Comparison of ENCODE assay signal across 1 cellular context in the genomic region with DNA sequence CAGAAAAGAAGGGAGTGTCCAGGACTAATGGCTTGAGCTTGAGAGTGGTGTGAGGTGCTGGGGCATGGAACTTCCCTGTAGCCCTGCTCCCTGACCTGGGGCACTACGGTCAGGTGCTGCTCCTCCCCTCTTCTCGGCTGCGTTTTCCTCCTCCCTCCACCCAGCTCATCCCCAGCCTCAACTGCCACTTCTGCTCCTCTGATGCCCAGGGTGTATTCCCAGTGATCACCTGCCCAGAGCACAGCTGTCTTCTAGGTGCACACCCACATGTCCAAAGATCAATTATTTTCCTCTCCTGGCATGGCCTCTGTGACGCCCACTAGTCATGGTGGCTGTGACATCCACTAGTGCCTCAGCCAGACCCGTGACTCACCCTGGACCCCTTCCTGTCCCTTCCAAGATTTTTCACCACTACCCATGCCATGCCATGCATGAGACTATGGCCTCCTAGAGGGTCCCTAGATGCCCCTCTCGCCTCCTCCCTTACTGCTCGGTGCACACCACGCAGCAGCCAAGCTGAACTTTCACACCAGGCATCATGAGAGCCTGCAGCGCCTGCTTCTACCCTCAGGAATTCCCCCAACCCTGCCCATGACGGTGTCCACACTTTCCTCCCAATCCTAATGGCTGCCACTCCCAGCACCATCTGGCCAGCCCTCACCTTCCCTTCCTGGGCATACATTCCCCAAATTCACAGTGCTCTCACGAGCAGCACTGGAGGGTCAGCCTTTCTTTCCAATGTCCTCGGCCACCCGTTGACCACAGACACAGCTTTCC.
TF ChIP-seq lines count a peak whose summit lies in the region.

No MANE protein-coding gene starts in this region.

TF ChIP-seq in H1, 55 proteins besides CTCF, POLR2A, EP300 and RAD21:
- TF ChIP-seq CHD2 (IDR thresholded peaks at IDR 0.05; ENCODE audit: low read length) = no peak
- TF ChIP-seq BACH1 (IDR thresholded peaks at IDR 0.05; ENCODE audit: low read length) = no peak
- TF ChIP-seq, protein P1, sequence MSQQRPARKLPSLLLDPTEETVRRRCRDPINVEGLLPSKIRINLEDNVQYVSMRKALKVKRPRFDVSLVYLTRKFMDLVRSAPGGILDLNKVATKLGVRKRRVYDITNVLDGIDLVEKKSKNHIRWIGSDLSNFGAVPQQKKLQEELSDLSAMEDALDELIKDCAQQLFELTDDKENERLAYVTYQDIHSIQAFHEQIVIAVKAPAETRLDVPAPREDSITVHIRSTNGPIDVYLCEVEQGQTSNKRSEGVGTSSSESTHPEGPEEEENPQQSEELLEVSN (IDR thresholded peaks at IDR 0.05) = no peak
- no peak for TF ChIP-seq RBBP5 (IDR thresholded peaks at IDR 0.05; ENCODE audit: borderline replicate concordance, low read depth, low read length)
- TF ChIP-seq TBP (IDR thresholded peaks at IDR 0.05; ENCODE audit: low read depth, low read length) = no peak
- no peak for TF ChIP-seq JUN (IDR thresholded peaks at IDR 0.05; ENCODE audit: low read depth, low read length)
- no peak for TF ChIP-seq JUND (IDR thresholded peaks at IDR 0.05; ENCODE audit: low read length)
- no peak for TF ChIP-seq NRF1 (IDR thresholded peaks at IDR 0.05; ENCODE audit: low read depth, low read length)
- TF ChIP-seq ZNF274 (IDR thresholded peaks at IDR 0.05; ENCODE audit: borderline replicate concordance, extremely low read depth, low read length) = no peak
- TF ChIP-seq RXRA (IDR thresholded peaks at IDR 0.05; ENCODE audit: insufficient read depth, low read depth, low read length) = no peak
- no peak for TF ChIP-seq SAP30 (IDR thresholded peaks at IDR 0.05; ENCODE audit: insufficient read depth, insufficient replicate concordance, low read length)
- TF ChIP-seq, protein P2, sequence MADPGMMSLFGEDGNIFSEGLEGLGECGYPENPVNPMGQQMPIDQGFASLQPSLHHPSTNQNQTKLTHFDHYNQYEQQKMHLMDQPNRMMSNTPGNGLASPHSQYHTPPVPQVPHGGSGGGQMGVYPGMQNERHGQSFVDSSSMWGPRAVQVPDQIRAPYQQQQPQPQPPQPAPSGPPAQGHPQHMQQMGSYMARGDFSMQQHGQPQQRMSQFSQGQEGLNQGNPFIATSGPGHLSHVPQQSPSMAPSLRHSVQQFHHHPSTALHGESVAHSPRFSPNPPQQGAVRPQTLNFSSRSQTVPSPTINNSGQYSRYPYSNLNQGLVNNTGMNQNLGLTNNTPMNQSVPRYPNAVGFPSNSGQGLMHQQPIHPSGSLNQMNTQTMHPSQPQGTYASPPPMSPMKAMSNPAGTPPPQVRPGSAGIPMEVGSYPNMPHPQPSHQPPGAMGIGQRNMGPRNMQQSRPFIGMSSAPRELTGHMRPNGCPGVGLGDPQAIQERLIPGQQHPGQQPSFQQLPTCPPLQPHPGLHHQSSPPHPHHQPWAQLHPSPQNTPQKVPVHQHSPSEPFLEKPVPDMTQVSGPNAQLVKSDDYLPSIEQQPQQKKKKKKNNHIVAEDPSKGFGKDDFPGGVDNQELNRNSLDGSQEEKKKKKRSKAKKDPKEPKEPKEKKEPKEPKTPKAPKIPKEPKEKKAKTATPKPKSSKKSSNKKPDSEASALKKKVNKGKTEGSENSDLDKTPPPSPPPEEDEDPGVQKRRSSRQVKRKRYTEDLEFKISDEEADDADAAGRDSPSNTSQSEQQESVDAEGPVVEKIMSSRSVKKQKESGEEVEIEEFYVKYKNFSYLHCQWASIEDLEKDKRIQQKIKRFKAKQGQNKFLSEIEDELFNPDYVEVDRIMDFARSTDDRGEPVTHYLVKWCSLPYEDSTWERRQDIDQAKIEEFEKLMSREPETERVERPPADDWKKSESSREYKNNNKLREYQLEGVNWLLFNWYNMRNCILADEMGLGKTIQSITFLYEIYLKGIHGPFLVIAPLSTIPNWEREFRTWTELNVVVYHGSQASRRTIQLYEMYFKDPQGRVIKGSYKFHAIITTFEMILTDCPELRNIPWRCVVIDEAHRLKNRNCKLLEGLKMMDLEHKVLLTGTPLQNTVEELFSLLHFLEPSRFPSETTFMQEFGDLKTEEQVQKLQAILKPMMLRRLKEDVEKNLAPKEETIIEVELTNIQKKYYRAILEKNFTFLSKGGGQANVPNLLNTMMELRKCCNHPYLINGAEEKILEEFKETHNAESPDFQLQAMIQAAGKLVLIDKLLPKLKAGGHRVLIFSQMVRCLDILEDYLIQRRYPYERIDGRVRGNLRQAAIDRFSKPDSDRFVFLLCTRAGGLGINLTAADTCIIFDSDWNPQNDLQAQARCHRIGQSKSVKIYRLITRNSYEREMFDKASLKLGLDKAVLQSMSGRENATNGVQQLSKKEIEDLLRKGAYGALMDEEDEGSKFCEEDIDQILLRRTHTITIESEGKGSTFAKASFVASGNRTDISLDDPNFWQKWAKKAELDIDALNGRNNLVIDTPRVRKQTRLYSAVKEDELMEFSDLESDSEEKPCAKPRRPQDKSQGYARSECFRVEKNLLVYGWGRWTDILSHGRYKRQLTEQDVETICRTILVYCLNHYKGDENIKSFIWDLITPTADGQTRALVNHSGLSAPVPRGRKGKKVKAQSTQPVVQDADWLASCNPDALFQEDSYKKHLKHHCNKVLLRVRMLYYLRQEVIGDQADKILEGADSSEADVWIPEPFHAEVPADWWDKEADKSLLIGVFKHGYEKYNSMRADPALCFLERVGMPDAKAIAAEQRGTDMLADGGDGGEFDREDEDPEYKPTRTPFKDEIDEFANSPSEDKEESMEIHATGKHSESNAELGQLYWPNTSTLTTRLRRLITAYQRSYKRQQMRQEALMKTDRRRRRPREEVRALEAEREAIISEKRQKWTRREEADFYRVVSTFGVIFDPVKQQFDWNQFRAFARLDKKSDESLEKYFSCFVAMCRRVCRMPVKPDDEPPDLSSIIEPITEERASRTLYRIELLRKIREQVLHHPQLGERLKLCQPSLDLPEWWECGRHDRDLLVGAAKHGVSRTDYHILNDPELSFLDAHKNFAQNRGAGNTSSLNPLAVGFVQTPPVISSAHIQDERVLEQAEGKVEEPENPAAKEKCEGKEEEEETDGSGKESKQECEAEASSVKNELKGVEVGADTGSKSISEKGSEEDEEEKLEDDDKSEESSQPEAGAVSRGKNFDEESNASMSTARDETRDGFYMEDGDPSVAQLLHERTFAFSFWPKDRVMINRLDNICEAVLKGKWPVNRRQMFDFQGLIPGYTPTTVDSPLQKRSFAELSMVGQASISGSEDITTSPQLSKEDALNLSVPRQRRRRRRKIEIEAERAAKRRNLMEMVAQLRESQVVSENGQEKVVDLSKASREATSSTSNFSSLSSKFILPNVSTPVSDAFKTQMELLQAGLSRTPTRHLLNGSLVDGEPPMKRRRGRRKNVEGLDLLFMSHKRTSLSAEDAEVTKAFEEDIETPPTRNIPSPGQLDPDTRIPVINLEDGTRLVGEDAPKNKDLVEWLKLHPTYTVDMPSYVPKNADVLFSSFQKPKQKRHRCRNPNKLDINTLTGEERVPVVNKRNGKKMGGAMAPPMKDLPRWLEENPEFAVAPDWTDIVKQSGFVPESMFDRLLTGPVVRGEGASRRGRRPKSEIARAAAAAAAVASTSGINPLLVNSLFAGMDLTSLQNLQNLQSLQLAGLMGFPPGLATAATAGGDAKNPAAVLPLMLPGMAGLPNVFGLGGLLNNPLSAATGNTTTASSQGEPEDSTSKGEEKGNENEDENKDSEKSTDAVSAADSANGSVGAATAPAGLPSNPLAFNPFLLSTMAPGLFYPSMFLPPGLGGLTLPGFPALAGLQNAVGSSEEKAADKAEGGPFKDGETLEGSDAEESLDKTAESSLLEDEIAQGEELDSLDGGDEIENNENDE (IDR thresholded peaks at IDR 0.05; ENCODE audit: insufficient replicate concordance, low read length) = no peak
